In the genomic region with DNA sequence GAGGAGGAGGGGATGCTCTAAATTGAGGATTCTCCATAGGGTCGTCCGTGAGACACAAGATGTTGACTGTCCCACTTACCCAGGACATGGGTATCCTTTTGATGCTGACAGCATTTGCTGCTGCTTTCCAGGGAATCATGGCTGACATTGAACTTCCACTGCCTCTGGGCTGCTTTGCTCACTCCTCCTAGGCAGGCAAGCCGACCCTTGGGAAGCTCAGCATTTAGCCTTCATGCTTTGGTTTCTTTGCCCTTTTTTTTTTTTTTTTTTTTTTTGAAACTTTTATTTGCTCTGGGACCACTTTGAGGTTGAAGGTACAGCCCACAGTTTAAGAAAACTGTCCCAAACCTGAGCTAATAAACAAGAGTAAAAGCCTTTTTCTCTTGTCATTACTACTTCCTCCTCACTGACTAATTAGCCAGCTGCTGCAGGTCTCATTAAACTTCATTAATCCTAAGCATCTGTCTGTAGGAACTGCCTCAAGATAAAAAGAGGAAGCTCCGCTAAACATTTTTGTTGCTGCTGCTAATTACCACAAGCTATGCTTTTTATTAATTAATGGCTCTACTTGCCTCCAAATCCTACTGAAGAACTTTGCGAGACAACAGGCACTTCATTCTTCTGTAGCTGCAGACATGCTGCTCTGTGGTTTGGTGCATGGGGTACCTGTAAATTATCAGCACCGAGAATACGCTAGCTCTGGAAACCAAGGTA, we compare ENCODE assay signal across 9 cellular contexts.
DNase-seq lines count a peak whose midpoint lies in the region; ATAC-seq lines count a peak whose summit lies in the region.
"Had no signal": no experiment of that assay in that cellular context is flagged by ENCODE, and none has a peak within 500 bp of the region (broad histone marks: within the 10 kb centered on the region; RNA-seq: fewer than 3 reads in every experiment).

No MANE protein-coding gene starts in this region.

- peak overlapping the region; percentile 75 for H3K27ac Mint-ChIP-seq in activated T-helper 1 cell treated with anti-CD3 and anti-CD28 coated beads, Interleukin-12 subunit alpha, Interleukin-12 subunit beta, Interleukin-2, Interleukin-4 antibody, amounts not matched to agents 30 ng/mL and 10 ng/mL and 1 ng/mL, durations not matched to agents 14 hours and 24 hours and 36 hours

- in situ Hi-C loops in KBM-7 (cut with MboI; ENCODE audit: low pct_unique_long_range_greater_than_20kb, low sequenced_read_pairs): no loop called here

- H3K36me3 Mint-ChIP-seq in activated T-helper 1 cell treated with anti-CD3 and anti-CD28 coated beads, Interleukin-12 subunit alpha, Interleukin-12 subunit beta, Interleukin-2, Interleukin-4 antibody, amounts not matched to agents 30 ng/mL and 10 ng/mL and 1 ng/mL, durations not matched to agents 14 hours and 24 hours and 36 hours (ENCODE audit: low read depth): peaks cover 15% of the 10 kb centered on the region

- H3K27me3 Mint-ChIP-seq in activated T-helper 1 cell treated with anti-CD3 and anti-CD28 coated beads, Interleukin-12 subunit alpha, Interleukin-12 subunit beta, Interleukin-2, Interleukin-4 antibody, amounts not matched to agents 30 ng/mL and 10 ng/mL and 1 ng/mL, durations not matched to agents 14 hours and 24 hours and 36 hours (ENCODE audit: insufficient read depth): no peaks in the 10 kb centered on the region

- H3K4me3 ChIP-seq in GM08714 (ENCODE audit: low read length): peak overlapping the region; percentile 72

- H3K4me3 Mint-ChIP-seq in activated T-helper 1 cell treated with anti-CD3 and anti-CD28 coated beads, Interleukin-12 subunit alpha, Interleukin-12 subunit beta, Interleukin-2, Interleukin-4 antibody, amounts not matched to agents 30 ng/mL and 10 ng/mL and 1 ng/mL, durations not matched to agents 14 hours and 24 hours and 36 hours: peak overlapping the region; percentile 79

- intact Hi-C loops in activated T-helper 1 cell treated with anti-CD3 and anti-CD28 coated beads, Interleukin-12 subunit alpha, Interleukin-12 subunit beta, Interleukin-2, Interleukin-4 antibody, amounts not matched to agents 30 ng/mL and 10 ng/mL and 1 ng/mL, durations not matched to agents 14 hours and 24 hours and 36 hours (cut with micrococcal nuclease): no loop called here

- peaks cover 94% of the 10 kb centered on the region for H3K4me1 Mint-ChIP-seq in activated T-helper 1 cell treated with anti-CD3 and anti-CD28 coated beads, Interleukin-12 subunit alpha, Interleukin-12 subunit beta, Interleukin-2, Interleukin-4 antibody, amounts not matched to agents 30 ng/mL and 10 ng/mL and 1 ng/mL, durations not matched to agents 14 hours and 24 hours and 36 hours (ENCODE audit: low read depth)

- ATAC-seq in HG02973 (IDR thresholded peaks at IDR 0.05; ENCODE audit: unreplicated experiment): no peak
- no peak for ATAC-seq in HG03565 (IDR thresholded peaks at IDR 0.05; ENCODE audit: unreplicated experiment)
- ATAC-seq: left colon had no signal

- no peaks in the 10 kb centered on the region for H3K9me3 Mint-ChIP-seq in activated T-helper 1 cell treated with anti-CD3 and anti-CD28 coated beads, Interleukin-12 subunit alpha, Interleukin-12 subunit beta, Interleukin-2, Interleukin-4 antibody, amounts not matched to agents 30 ng/mL and 10 ng/mL and 1 ng/mL, durations not matched to agents 14 hours and 24 hours and 36 hours

- DNase-seq in AML-193 (lab: John Stamatoyannopoulos, UW): peak; percentile 48 to 58
- peak; percentile 78 for DNase-seq in KBM-7
- no peak for DNase-seq in activated T-helper 1 cell treated with anti-CD3 and anti-CD28 coated beads, Interleukin-12 subunit alpha, Interleukin-12 subunit beta, Interleukin-2, Interleukin-4 antibody, amounts not matched to agents 30 ng/mL and 10 ng/mL and 1 ng/mL, durations not matched to agents 14 hours and 24 hours and 36 hours (ENCODE audit: low spot score)
- DNase-seq in iPS-NIHi7 (ENCODE audit: extremely low spot score): no peak
- DNase-seq in cerebellar cortex (ENCODE audit: low spot score): no peak
- DNase-seq: left colon had no signal

Comparison
In these comparisons a context has a peak if more than half of its experiments do, and no peak if none do; other contexts are left out.
1. DNase-seq: peak in AML-193 (2 of 2) and KBM-7 (single experiment); none in activated T-helper 1 cell treated with anti-CD3 and anti-CD28 coated beads, Interleukin-12 subunit alpha, Interleukin-12 subunit beta, Interleukin-2, Interleukin-4 antibody, amounts not matched to agents 30 ng/mL and 10 ng/mL and 1 ng/mL, durations not matched to agents 14 hours and 24 hours and 36 hours (single experiment), iPS-NIHi7 (single experiment) and cerebellar cortex (single experiment).